In genomic region chr15:52806284-52806655, GRCh38 we compare ENCODE assay signal across 1 cellular context.
TF ChIP-seq lines count a peak whose summit lies in the region.

No MANE protein-coding gene starts in this region.

TF ChIP-seq in GM23338, 12 proteins besides CTCF, POLR2A, EP300 and RAD21:
- no peak for TF ChIP-seq ZNF462 (CRISPR knock-in tag; IDR thresholded peaks at IDR 0.05)
- no peak for TF ChIP-seq STAT1 (IDR thresholded peaks at IDR 0.05; ENCODE audit: unreplicated experiment)
- TF ChIP-seq ZNF331 (CRISPR knock-in tag; IDR thresholded peaks at IDR 0.05; ENCODE audit: low read depth) = no peak
- no peak for TF ChIP-seq REST (IDR thresholded peaks at IDR 0.05; ENCODE audit: unreplicated experiment)
- TF ChIP-seq JUNB (IDR thresholded peaks at IDR 0.05; ENCODE audit: unreplicated experiment) = no peak
- TF ChIP-seq ZNF114 (CRISPR knock-in tag; IDR thresholded peaks at IDR 0.05) = no peak
- TF ChIP-seq EZH2phosphoT487 (IDR thresholded peaks at IDR 0.05; ENCODE audit: unreplicated experiment) = no peak
- no peak for TF ChIP-seq CREB1 (CRISPR knock-in tag; IDR thresholded peaks at IDR 0.05; ENCODE audit: low read depth)
- TF ChIP-seq NANOG (IDR thresholded peaks at IDR 0.05; ENCODE audit: borderline replicate concordance) = no peak
- no peak for TF ChIP-seq EZH2 (IDR thresholded peaks at IDR 0.05; ENCODE audit: low read depth, unreplicated experiment)
- TF ChIP-seq ETS1 (IDR thresholded peaks at IDR 0.05) = no peak
- TF ChIP-seq POLR2AphosphoS5 (IDR thresholded peaks at IDR 0.05; ENCODE audit: low read depth) = no peak
